Comparison of ENCODE assay signal across 7 cellular contexts in genomic region chr9:118510711-118511110, GRCh38.
"Had no signal": no experiment of that assay in that cellular context is flagged by ENCODE, and none has a peak within 500 bp of the region (broad histone marks: within the 10 kb centered on the region; RNA-seq: fewer than 3 reads in every experiment).

No MANE protein-coding gene starts in this region.

- ATAC-seq: HepG2, K562 had no signal

- H3K27ac ChIP-seq: HL-60 had no signal

- DNase-seq: IMR-90, KBM-7, KG1 had no signal

- H3K4me3 ChIP-seq: K562 had no signal

- FAIRE-seq: HepG2, HTR-8/SVneo, K562 had no signal
